1 cellular context compared by ENCODE assay signal in genomic region chr12:75986001-75986739, GRCh38.
TF ChIP-seq lines count a peak whose summit lies in the region.

No MANE protein-coding gene starts in this region.

TF ChIP-seq in HepG2, 621 proteins besides CTCF, POLR2A, EP300 and RAD21 (continued from another document):
- TF ChIP-seq ZNF770 (CRISPR knock-in tag; IDR thresholded peaks at IDR 0.05) (no peak), ZNF710 (CRISPR knock-in tag; IDR thresholded peaks at IDR 0.05; ENCODE audit: borderline replicate concordance) (0 out of 2 replicates have a peak, but pooled peaks have one; percentile 33), SOX6 (IDR thresholded peaks at IDR 0.05) (no peak), SOX6 (CRISPR knock-in tag; IDR thresholded peaks at IDR 0.05) (peak; percentile 70), PCBP2 (optimal IDR thresholded peaks at IDR 0.05; ENCODE audit: low read depth, low read length, poor library complexity, severe bottlenecking) (no peak)
